In genomic region chr6:4029673-4030234, GRCh38 we compare ENCODE assay signal across 1 cellular context.
TF ChIP-seq lines count a peak whose summit lies in the region.
"Not testable (repeated sequence)": the region's sequence is repeated elsewhere in the genome, so short reads cannot be mapped to it uniquely, and the experiment has no call there.

No MANE protein-coding gene starts in this region.

TF ChIP-seq in K562, 482 proteins besides CTCF, POLR2A, EP300 and RAD21:
- peak; percentile 84 for TF ChIP-seq TFE3 (CRISPR knock-in tag; IDR thresholded peaks at IDR 0.05)
- TF ChIP-seq NKRF (IDR thresholded peaks at IDR 0.05; ENCODE audit: borderline replicate concordance), result 0 out of 2 replicates have a peak, but pooled peaks have one; percentile 20
- 0 out of 2 replicates have a peak, but pooled peaks have one; percentile 39 for TF ChIP-seq TOE1 (IDR thresholded peaks at IDR 0.05; ENCODE audit: borderline replicate concordance)
- not testable (repeated sequence) for TF ChIP-seq TOE1 (CRISPR knock-in tag; IDR thresholded peaks at IDR 0.05; ENCODE audit: borderline replicate concordance, low read depth)
- TF ChIP-seq CEBPB (tag; IDR thresholded peaks at IDR 0.05), result peak; percentile 68
